In genomic region chr21:16589499-16589898, GRCh38 we compare ENCODE assay signal across 16 cellular contexts.
"Had no signal": no experiment of that assay in that cellular context is flagged by ENCODE, and none has a peak within 500 bp of the region (broad histone marks: within the 10 kb centered on the region; RNA-seq: fewer than 3 reads in every experiment).

No MANE protein-coding gene starts in this region.

- H3K27me3 Mint-ChIP-seq: activated naive CD8-positive, alpha-beta T cell treated with anti-CD3 and anti-CD28 coated beads, Interleukin-2, amount 50 U/mL, for 24 hours; dendritic cell treated with granulocyte-macrophage colony-stimulating factor and Interleukin-4, amounts not matched to agents 40 ng/mL and 50 ng/mL, for 4 days; effector memory CD8-positive, alpha-beta T cell; naive thymus-derived CD8-positive, alpha-beta T cell; progenitor cell of endocrine pancreas had no signal

- DNase-seq: activated CD4-positive, alpha-beta T cell treated with anti-CD3 and anti-CD28 coated beads, Interleukin-2, amount 50 U/mL, for 48 hours; activated naive CD4-positive, alpha-beta T cell treated with anti-CD3 and anti-CD28 coated beads for 36 hours; activated naive CD8-positive, alpha-beta T cell treated with anti-CD3 and anti-CD28 coated beads, Interleukin-2, amount 50 U/mL, for 24 hours; effector memory CD8-positive, alpha-beta T cell; foreskin melanocyte; mammary epithelial cell; naive thymus-derived CD8-positive, alpha-beta T cell; right cardiac atrium; stimulated activated CD4-positive, alpha-beta T cell treated with anti-CD3 and anti-CD28 coated beads, Interleukin-4, amount 100 ng/mL, for 4 hours; stimulated activated CD8-positive, alpha-beta memory T cell treated with anti-CD3 and anti-CD28 coated beads, Interleukin-4, amount 100 ng/mL, for 48 hours; stimulated activated naive CD4-positive, alpha-beta T cell treated with Interleukin-2 at 50 U/mL for 16 hours had no signal

- ATAC-seq: activated naive CD8-positive, alpha-beta T cell treated with anti-CD3 and anti-CD28 coated beads, Interleukin-2, amount 50 U/mL, for 24 hours; effector memory CD8-positive, alpha-beta T cell; naive thymus-derived CD8-positive, alpha-beta T cell; right cardiac atrium; SK-N-SH treated with all-trans-retinoic acid at 6 μM for 48 hours had no signal

- H3K4me1 Mint-ChIP-seq: activated naive CD8-positive, alpha-beta T cell treated with anti-CD3 and anti-CD28 coated beads, Interleukin-2, amount 50 U/mL, for 24 hours; naive thymus-derived CD8-positive, alpha-beta T cell had no signal

- H3K27ac Mint-ChIP-seq: activated naive CD4-positive, alpha-beta T cell treated with anti-CD3 and anti-CD28 coated beads for 36 hours; activated naive CD8-positive, alpha-beta T cell treated with anti-CD3 and anti-CD28 coated beads, Interleukin-2, amount 50 U/mL, for 24 hours; activated T-helper 2 cell treated with anti-CD3 and anti-CD28 coated beads, Interferon-gamma antibody, Interleukin-2, Interleukin-4, amounts not matched to agents 10 μg/mL and 5 μg/mL and 100 μg/mL, durations not matched to agents 14 hours and 24 hours and 36 hours; dendritic cell treated with granulocyte-macrophage colony-stimulating factor and Interleukin-4, amounts not matched to agents 40 ng/mL and 50 ng/mL, for 4 days; effector memory CD8-positive, alpha-beta T cell; naive thymus-derived CD8-positive, alpha-beta T cell; progenitor cell of endocrine pancreas had no signal

- H3K9me3 ChIP-seq: thoracic aorta had no signal

- H3K36me3 Mint-ChIP-seq: naive thymus-derived CD8-positive, alpha-beta T cell had no signal

- H3K4me3 Mint-ChIP-seq: activated naive CD4-positive, alpha-beta T cell treated with anti-CD3 and anti-CD28 coated beads for 36 hours; activated naive CD8-positive, alpha-beta T cell treated with anti-CD3 and anti-CD28 coated beads, Interleukin-2, amount 50 U/mL, for 24 hours; dendritic cell treated with granulocyte-macrophage colony-stimulating factor and Interleukin-4, amounts not matched to agents 40 ng/mL and 50 ng/mL, for 4 days; effector memory CD8-positive, alpha-beta T cell; naive thymus-derived CD8-positive, alpha-beta T cell had no signal

- H3K36me3 ChIP-seq: thoracic aorta had no signal

- H3K9me3 Mint-ChIP-seq: activated naive CD4-positive, alpha-beta T cell treated with anti-CD3 and anti-CD28 coated beads for 36 hours; activated naive CD8-positive, alpha-beta T cell treated with anti-CD3 and anti-CD28 coated beads, Interleukin-2, amount 50 U/mL, for 24 hours; dendritic cell treated with granulocyte-macrophage colony-stimulating factor and Interleukin-4, amounts not matched to agents 40 ng/mL and 50 ng/mL, for 4 days had no signal
